ENCODE assay signal across 8 cellular contexts in genomic region chr19:18385675-18386542, GRCh38. TPM values are rescaled to one million over a fixed set of nuclear protein-coding genes. Genes with fewer than 3 reads are reported as not detected.
A peak's percentile ranks its signal among the peaks of the same experiment; 100 is the strongest.
DNase-seq lines count a peak whose midpoint lies in the region; ATAC-seq, FAIRE-seq and TF ChIP-seq lines count a peak whose summit lies in the region.

Gene GDF15, plus strand, starts transcription at chr19:18386158. Its CDS starts 32 bp downstream, at chr19:18386190.

- H3K4me1 Mint-ChIP-seq in activated CD4-positive, alpha-beta T cell treated with anti-CD3 and anti-CD28 coated beads, Interleukin-2, amount 10 ng/mL, durations not matched to agents 24 days and 14 days = peaks cover 2% of the 10 kb centered on the region
- H3K4me1 Mint-ChIP-seq in osteocyte (ENCODE audit: unreplicated experiment) = peaks cover 51% of the 10 kb centered on the region

- peak within 1 kb of the TSS; percentile 92 for H3K4me3 ChIP-seq in fibroblast of villous mesenchyme (ENCODE audit: low read depth, low read length)

- TF ChIP-seq CTCF in D721Med (IDR thresholded peaks at IDR 0.05; ENCODE audit: insufficient read depth, missing control alignments) (peak; percentile 21), fibroblast of villous mesenchyme (IDR thresholded peaks at IDR 0.05; ENCODE audit: insufficient read depth, low read depth, low read length) (peak; percentile 85), osteocyte (IDR thresholded peaks at IDR 0.05) (peak; percentile 66)

- H3K27ac Mint-ChIP-seq in activated CD4-positive, alpha-beta T cell treated with anti-CD3 and anti-CD28 coated beads, Interleukin-2, amount 10 ng/mL, durations not matched to agents 24 days and 14 days = no peak within 1 kb of the TSS
- peak within 1 kb of the TSS; percentile 85 for H3K27ac Mint-ChIP-seq in osteocyte (ENCODE audit: unreplicated experiment)

- H3K4me3 Mint-ChIP-seq in activated CD4-positive, alpha-beta T cell treated with anti-CD3 and anti-CD28 coated beads, Interleukin-2, amount 10 ng/mL, durations not matched to agents 24 days and 14 days = no peak within 1 kb of the TSS
- H3K4me3 Mint-ChIP-seq in osteocyte (ENCODE audit: unreplicated experiment) = peak within 1 kb of the TSS; percentile 79

- no peak for ATAC-seq in HG03442 (IDR thresholded peaks at IDR 0.05; ENCODE audit: unreplicated experiment)
- no peak for ATAC-seq in GM21515 (IDR thresholded peaks at IDR 0.05; ENCODE audit: unreplicated experiment)

- H3K36me3 Mint-ChIP-seq in activated CD4-positive, alpha-beta T cell treated with anti-CD3 and anti-CD28 coated beads, Interleukin-2, amount 10 ng/mL, durations not matched to agents 24 days and 14 days (ENCODE audit: low read depth) = no peaks in the 10 kb centered on the region
- peaks cover 7% of the 10 kb centered on the region for H3K36me3 Mint-ChIP-seq in osteocyte (ENCODE audit: unreplicated experiment)

- intact Hi-C loops in activated CD4-positive, alpha-beta T cell treated with anti-CD3 and anti-CD28 coated beads, Interleukin-2, amount 10 ng/mL, durations not matched to agents 24 days and 14 days (cut with micrococcal nuclease) = no loop called here

- H3K9me3 Mint-ChIP-seq in activated CD4-positive, alpha-beta T cell treated with anti-CD3 and anti-CD28 coated beads, Interleukin-2, amount 10 ng/mL, durations not matched to agents 24 days and 14 days = no peaks in the 10 kb centered on the region
- no peaks in the 10 kb centered on the region for H3K9me3 Mint-ChIP-seq in osteocyte (ENCODE audit: unreplicated experiment)

- H3K27me3 Mint-ChIP-seq in activated CD4-positive, alpha-beta T cell treated with anti-CD3 and anti-CD28 coated beads, Interleukin-2, amount 10 ng/mL, durations not matched to agents 24 days and 14 days = peaks cover 41% of the 10 kb centered on the region
- H3K27me3 Mint-ChIP-seq in osteocyte (ENCODE audit: unreplicated experiment) = no peaks in the 10 kb centered on the region

- no peak for DNase-seq in D721Med (ENCODE audit: insufficient read length, low spot score)
- peak; percentile 89 for DNase-seq in HT1080 (ENCODE audit: low read depth)
- peak; percentile 76 for DNase-seq in activated CD4-positive, alpha-beta T cell treated with anti-CD3 and anti-CD28 coated beads, Interleukin-2, amount 10 ng/mL, durations not matched to agents 24 days and 14 days
- DNase-seq in fibroblast of villous mesenchyme (ENCODE audit: low read depth) = peak; percentile 96
- peak; percentile 88 for DNase-seq in osteocyte (ENCODE audit: extremely low spot score, unreplicated experiment)
- DNase-seq in NCI-H2081 (lab: John Stamatoyannopoulos, UW) = no peak

- no peak for FAIRE-seq in D721Med (lab: Jason Lieb, UNC)

RNA-seq across cellular contexts. Expression of gene GDF15, which starts in this region (rescaled TPM):
- total RNA-seq in HT1080 (2014; rRNA removed; shearing (Covaris generic)) = 97.3 and 120 TPM in 2 replicates
- polyA plus RNA-seq in HT1080 (2015; cell fraction: cytosol; rRNA removed) = 870 and 872 TPM in 2 replicates
- polyA plus RNA-seq in HT1080 (2015; cell fraction: nucleus; rRNA removed) = 1,277 and 1,293 TPM in 2 replicates
- total RNA-seq in activated CD4-positive, alpha-beta T cell treated with anti-CD3 and anti-CD28 coated beads, Interleukin-2, amount 10 ng/mL, durations not matched to agents 24 days and 14 days = 0.26 TPM in 1 of 2 replicates, not detected in the other
- total RNA-seq in fibroblast of villous mesenchyme = 28.9 and 49.9 TPM in 2 replicates
- 41.9 and 47.9 TPM in 2 replicates for total RNA-seq in osteocyte

Comparison
In these comparisons a context has a peak if more than half of its experiments do, and no peak if none do; other contexts are left out.
1. RNA of gene GDF15 (total RNA-seq): 97.3 to 120 TPM in HT1080, 41.9 to 47.9 TPM in osteocyte and 28.9 to 49.9 TPM in fibroblast of villous mesenchyme; 0.26 TPM in activated CD4-positive, alpha-beta T cell treated with anti-CD3 and anti-CD28 coated beads, Interleukin-2, amount 10 ng/mL, durations not matched to agents 24 days and 14 days; every median in the first group is over 10 times any median in the second.
2. Peak in DNase-seq in activated CD4-positive, alpha-beta T cell treated with anti-CD3 and anti-CD28 coated beads, Interleukin-2, amount 10 ng/mL, durations not matched to agents 24 days and 14 days; RNA of the gene not detected or under 1 TPM.
3. DNase-seq: peak in HT1080 (single experiment), fibroblast of villous mesenchyme (single experiment) and osteocyte (single experiment); none in D721Med (single experiment) and NCI-H2081 (0 of 2).
4. CTCF ChIP-seq: peak in every context shown above with its lines; median percentile 85 in fibroblast of villous mesenchyme; 66 in osteocyte; 21 in D721Med.